10 cellular contexts compared by ENCODE assay signal in the genomic region with DNA sequence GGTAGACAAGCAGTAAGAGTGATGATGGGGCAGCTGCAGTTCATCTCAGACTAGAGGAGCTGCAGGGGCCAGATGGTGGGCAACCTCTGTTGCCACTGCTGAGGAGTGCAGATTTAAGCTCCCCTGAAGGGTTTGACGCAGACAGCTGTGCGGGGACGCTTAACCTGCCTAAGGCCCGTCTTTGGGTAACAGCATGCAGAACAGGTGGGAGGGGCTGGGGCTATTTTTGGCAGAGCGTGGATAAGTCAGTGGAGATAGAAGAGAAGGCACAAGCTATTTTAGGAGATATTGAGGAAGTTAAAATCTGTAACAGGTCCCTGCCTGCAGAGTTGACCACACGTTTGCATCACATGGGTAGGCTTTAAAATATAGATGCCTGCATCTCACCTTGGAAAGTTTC. TPM values are rescaled to one million over a fixed set of nuclear protein-coding genes. Genes with fewer than 3 reads are reported as not detected.
DNase-seq lines count a peak whose midpoint lies in the region; ATAC-seq and TF ChIP-seq lines count a peak whose summit lies in the region.
"Had no signal": no experiment of that assay in that cellular context is flagged by ENCODE, and none has a peak within 500 bp of the region (broad histone marks: within the 10 kb centered on the region; RNA-seq: fewer than 3 reads in every experiment).

No MANE protein-coding gene starts in this region.

- intact Hi-C loops in left ventricle myocardium inferior (cut with micrococcal nuclease): no loop called here

- H3K4me2 ChIP-seq in OCI-LY1 (ENCODE audit: low read length): peak overlapping the region; percentile 19; the same call in 1 of the 2 replicates

- H3K27me3 ChIP-seq in OCI-LY1 (ENCODE audit: insufficient read depth, low read length) (no peaks in the 10 kb centered on the region), left ventricle myocardium inferior (ENCODE audit: low read depth) (no peaks in the 10 kb centered on the region)

- H3K4me3 ChIP-seq in OCI-LY1 (ENCODE audit: low read depth, low read length, poor library complexity, severe bottlenecking) (no peak overlapping the region), left ventricle myocardium inferior (peak overlapping the region; percentile 41)

- no peaks in the 10 kb centered on the region for H3K9me2 ChIP-seq in OCI-LY1 (ENCODE audit: low read depth, low read length)

- no peaks in the 10 kb centered on the region for H3K79me2 ChIP-seq in OCI-LY1 (ENCODE audit: insufficient read depth, low read length)

- no peaks in the 10 kb centered on the region for H3F3A ChIP-seq in OCI-LY1 (ENCODE audit: insufficient read depth, low read length)

- H3K27ac ChIP-seq in OCI-LY1 (ENCODE audit: low read depth, low read length, poor library complexity, severe bottlenecking): peak overlapping the region; percentile 62
- H3K27ac ChIP-seq in left ventricle myocardium inferior (replicated peaks): peak overlapping the region; percentile 91
- H3K27ac ChIP-seq: HL-60 had no signal

- no peak overlapping the region for H2AFZ ChIP-seq in OCI-LY1 (ENCODE audit: low read length)

- DNase-seq in CD1c-positive myeloid dendritic cell (ENCODE audit: extremely low spot score): peak; percentile 12
- peak; percentile 64 for DNase-seq in left ventricle myocardium inferior
- no peak for DNase-seq in activated effector memory CD4-positive, alpha-beta T cell treated with anti-CD3 and anti-CD28 coated beads, Interleukin-2, amount 50 U/mL, for 16 hours
- no peak for DNase-seq in cortex of kidney (lab: John Stamatoyannopoulos, UW)
- no peak for DNase-seq in NCI-H2171 treated with DMSO at 0.1 percent for 48 hours (lab: John Stamatoyannopoulos, UW)
- no peak for DNase-seq in NCI-H510A treated with DMSO at 0.1 percent for 48 hours (lab: John Stamatoyannopoulos, UW)
- DNase-seq: NCI-H526 had no signal

- H3K4me1 ChIP-seq in OCI-LY1 (ENCODE audit: insufficient read depth, low read length, severe bottlenecking): peaks cover 61% of the 10 kb centered on the region
- H3K4me1 ChIP-seq in left ventricle myocardium inferior: peaks cover 99% of the 10 kb centered on the region

- peak; percentile 41 for ATAC-seq in GM21367 (IDR thresholded peaks at IDR 0.05; ENCODE audit: unreplicated experiment)

- H3K9ac ChIP-seq in OCI-LY1 (ENCODE audit: low read length): no peak overlapping the region

- no peaks in the 10 kb centered on the region for H4K20me1 ChIP-seq in OCI-LY1 (ENCODE audit: insufficient read depth, low read length)

- H3K9me3 ChIP-seq in OCI-LY1 (ENCODE audit: low read length) (no peaks in the 10 kb centered on the region), left ventricle myocardium inferior (replicated peaks) (no peaks in the 10 kb centered on the region)

- TF ChIP-seq CTCF in OCI-LY1 (IDR thresholded peaks at IDR 0.05; ENCODE audit: low read length) (no peak), left ventricle myocardium inferior (IDR thresholded peaks at IDR 0.05; ENCODE audit: borderline replicate concordance) (no peak)

- H3K36me3 ChIP-seq in OCI-LY1 (ENCODE audit: insufficient read depth, low read length): no peaks in the 10 kb centered on the region
- H3K36me3 ChIP-seq in left ventricle myocardium inferior: no peaks in the 10 kb centered on the region

RNA-seq across cellular contexts. Expression of a gene that starts 10.5 kb away (rescaled TPM):
- total RNA-seq in left ventricle myocardium inferior: 306 TPM

RNA-seq across cellular contexts. Expression of a gene that starts 50.2 kb away (rescaled TPM):
- 0.63 TPM for total RNA-seq in left ventricle myocardium inferior

Comparison
In these comparisons a context has a peak if more than half of its experiments do, and no peak if none do; other contexts are left out.
1. DNase-seq: peak in CD1c-positive myeloid dendritic cell (single experiment) and left ventricle myocardium inferior (single experiment); none in activated effector memory CD4-positive, alpha-beta T cell treated with anti-CD3 and anti-CD28 coated beads, Interleukin-2, amount 50 U/mL, for 16 hours (single experiment), cortex of kidney (single experiment), NCI-H2171 treated with DMSO at 0.1 percent for 48 hours (single experiment) and NCI-H510A treated with DMSO at 0.1 percent for 48 hours (single experiment).